19 cellular contexts compared by ENCODE assay signal in the genomic region with DNA sequence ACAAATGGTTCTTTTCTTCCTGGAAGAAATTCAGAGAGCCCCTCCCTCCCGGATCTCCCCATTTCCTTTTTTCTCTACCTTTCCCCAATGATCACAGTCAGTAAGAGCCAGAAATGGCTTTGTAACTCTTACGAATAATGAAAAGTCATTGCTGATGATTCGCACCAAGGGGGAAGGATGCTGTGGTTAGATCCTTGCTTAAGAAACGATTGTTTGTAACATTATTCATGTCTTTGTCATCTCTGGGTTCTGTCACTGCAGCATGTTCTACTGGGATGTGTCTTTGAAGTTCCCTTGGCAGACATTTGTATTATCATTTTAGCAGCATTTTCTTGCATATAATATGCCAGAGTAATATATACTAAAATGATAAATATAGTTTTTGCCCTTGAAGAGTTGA.
DNase-seq lines count a peak whose midpoint lies in the region; TF ChIP-seq lines count a peak whose summit lies in the region.
"Had no signal": no experiment of that assay in that cellular context is flagged by ENCODE, and none has a peak within 500 bp of the region (broad histone marks: within the 10 kb centered on the region; RNA-seq: fewer than 3 reads in every experiment).

No MANE protein-coding gene starts in this region.

- no peaks in the 10 kb centered on the region for H3K4me1 ChIP-seq in mesendoderm (ENCODE audit: control insufficient read depth, low read depth, low read length)
- H3K4me1 ChIP-seq: spleen, vagina had no signal

- H3K27me3 ChIP-seq in mesendoderm (ENCODE audit: insufficient read depth, low read length, poor library complexity) = no peaks in the 10 kb centered on the region
- H3K27me3 ChIP-seq: cardiac muscle cell, vagina had no signal

- H2BK5ac ChIP-seq in mesendoderm (ENCODE audit: low read length) = no peak overlapping the region

- no peaks in the 10 kb centered on the region for H3K36me3 ChIP-seq in mesendoderm (ENCODE audit: control insufficient read depth, insufficient read depth, low read length)
- H3K36me3 ChIP-seq: cardiac muscle cell, spleen, vagina had no signal

- DNase-seq in EH (ENCODE audit: low read depth) = peak; percentile 2
- DNase-seq in NB4 (ENCODE audit: low read depth) = peak; percentile 1
- DNase-seq in cardiac fibroblast (ENCODE audit: low read depth in 2 of 2) = peak; percentile 17 to 72
- DNase-seq in mesendoderm = peak; percentile 7
- DNase-seq in NCI-H2081 treated with DMSO at 0.1 percent for 48 hours (lab: John Stamatoyannopoulos, UW) = no peak
- DNase-seq in HK-2 (ENCODE audit: unreplicated experiment) = no peak
- DNase-seq in H4 (ENCODE audit: low spot score) = no peak
- no peak for DNase-seq in NCI-H1417 treated with DMSO at 0.1 percent for 48 hours (lab: John Stamatoyannopoulos, UW)
- DNase-seq: activated CD4-positive, alpha-beta T cell treated with anti-CD3 and anti-CD28 coated beads for 1 hour; activated naive CD4-positive, alpha-beta T cell treated with anti-CD3 and anti-CD28 coated beads for 36 hours; glutamatergic neuron; NCI-H774; spleen; T-helper 2 cell had no signal

- no peak overlapping the region for H4K8ac ChIP-seq in mesendoderm (ENCODE audit: low read depth, low read length)

- no peak overlapping the region for H4K5ac ChIP-seq in mesendoderm (ENCODE audit: low read length)

- H3K4me3 ChIP-seq in NB4 (ENCODE audit: low read depth, low read length) (no peak overlapping the region), cardiac fibroblast (replicated peaks in 1 of 2; ENCODE audit: low read depth in 2 of 2, low read length in 2 of 2) (no peak overlapping the region), mesendoderm (ENCODE audit: low read length) (no peak overlapping the region)
- H3K4me3 ChIP-seq: cardiac muscle cell, spleen, vagina had no signal

- no peak overlapping the region for H3K18ac ChIP-seq in mesendoderm (ENCODE audit: low read length)

- H3K79me1 ChIP-seq in mesendoderm (ENCODE audit: low read length) = no peaks in the 10 kb centered on the region

- H3K23ac ChIP-seq in mesendoderm (ENCODE audit: low read length) = no peak overlapping the region

- no CpG with 5 or more reads among the region's 4 CpGs for WGBS in mesendoderm (ENCODE audit: extremely low coverage, insufficient coverage, low lambda C conversion rate)

- no peak overlapping the region for H3K9ac ChIP-seq in mesendoderm (ENCODE audit: low read length)

- no peak overlapping the region for H2BK120ac ChIP-seq in mesendoderm (ENCODE audit: low read depth, low read length)

- no peak overlapping the region for H3K4me2 ChIP-seq in mesendoderm (ENCODE audit: low read length)

- H3K27ac ChIP-seq in mesendoderm (ENCODE audit: low read depth, low read length) = no peak overlapping the region
- H3K27ac ChIP-seq: C4-2B, cardiac muscle cell, HL-60, RWPE1, vagina had no signal

- H3K56ac ChIP-seq in mesendoderm (ENCODE audit: low read length) = no peak overlapping the region

- no peak overlapping the region for H2AK5ac ChIP-seq in mesendoderm (ENCODE audit: low read length)

- no peak overlapping the region for H3K4ac ChIP-seq in mesendoderm (ENCODE audit: low read depth, low read length)

- H3K79me2 ChIP-seq in mesendoderm (ENCODE audit: control insufficient read depth, insufficient read depth, low read length) = no peaks in the 10 kb centered on the region

- TF ChIP-seq POLR2A in NB4 (IDR thresholded peaks at IDR 0.05; ENCODE audit: extremely low read depth, insufficient read length) = no peak

- TF ChIP-seq CTCF in NB4 (IDR thresholded peaks at IDR 0.05; ENCODE audit: low read depth, low read length) = no peak
- no peak for TF ChIP-seq CTCF in cardiac fibroblast (IDR thresholded peaks at IDR 0.05; ENCODE audit: low read depth, low read length)

- H2BK15ac ChIP-seq in mesendoderm (replicated peaks; ENCODE audit: low read depth) = no peak overlapping the region

Comparison
In these comparisons a context has a peak if more than half of its experiments do, and no peak if none do; other contexts are left out.
1. DNase-seq: peak in EH (single experiment), NB4 (single experiment), cardiac fibroblast (2 of 2) and mesendoderm (single experiment); none in NCI-H2081 treated with DMSO at 0.1 percent for 48 hours (single experiment), HK-2 (single experiment), H4 (single experiment) and NCI-H1417 treated with DMSO at 0.1 percent for 48 hours (single experiment).